Comparison of ENCODE assay signal across 9 cellular contexts in the genomic region with DNA sequence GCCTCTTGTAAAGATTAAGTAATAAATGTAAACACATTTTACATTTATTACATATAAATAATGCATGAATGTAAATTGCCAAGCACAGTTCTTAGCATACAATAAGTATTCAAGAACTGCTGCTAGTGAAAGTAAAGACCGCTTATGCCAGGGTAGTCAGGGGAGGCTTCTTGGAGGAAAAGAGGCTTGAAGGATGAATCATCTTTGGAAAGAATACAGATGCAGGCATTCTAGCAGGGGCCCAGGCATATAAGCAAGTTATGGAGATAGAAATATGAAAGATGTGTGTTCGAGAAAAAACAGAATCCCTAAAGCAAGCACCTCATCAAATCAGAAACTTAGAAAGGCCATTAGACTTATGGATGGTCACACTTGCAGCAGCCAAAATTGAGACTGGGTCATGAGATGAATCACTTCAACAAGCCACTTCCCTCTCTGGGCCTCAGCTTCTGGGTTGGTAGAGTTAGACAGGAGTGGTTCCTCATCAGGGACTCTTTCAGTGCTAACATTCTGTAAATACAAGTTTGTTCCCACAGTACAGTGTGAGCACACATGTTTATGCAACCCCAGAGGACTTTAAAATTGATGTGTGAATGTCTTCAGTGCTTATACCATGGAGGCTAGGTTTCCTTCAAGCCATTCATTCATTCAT.
DNase-seq lines count a peak whose midpoint lies in the region; ATAC-seq, FAIRE-seq and TF ChIP-seq lines count a peak whose summit lies in the region.
"Had no signal": no experiment of that assay in that cellular context is flagged by ENCODE, and none has a peak within 500 bp of the region (broad histone marks: within the 10 kb centered on the region; RNA-seq: fewer than 3 reads in every experiment).

No MANE protein-coding gene starts in this region.

- H3K9me3 Mint-ChIP-seq in activated T-cell treated with anti-CD3 and anti-CD28 coated beads, Interleukin-2, amount 50 U/mL, for 4 hours: no peaks in the 10 kb centered on the region

- peaks cover 3 to 9% of the 10 kb centered on the region in 2 donors for H3K4me1 ChIP-seq in left lung

- POLR2A ChIA-PET in HEK293T (lab: Yijun Ruan, JAX): no interaction called here

- no peaks in the 10 kb centered on the region for H3K27me3 ChIP-seq in left lung

- no peak overlapping the region for H3K4me3 ChIP-seq in left lung
- H3K4me3 ChIP-seq: lung had no signal

- peak; percentile 65 for FAIRE-seq in RCC 7860 (lab: Jason Lieb, UNC)

- intact Hi-C loops in left lung (cut with DNase I): no loop called here

- CTCF ChIA-PET in HEK293T (lab: Yijun Ruan, JAX): no interaction called here

- H3K4me3 Mint-ChIP-seq in activated T-cell treated with anti-CD3 and anti-CD28 coated beads, Interleukin-2, amount 50 U/mL, for 4 hours: no peak overlapping the region

- no peaks in the 10 kb centered on the region for H3K36me3 ChIP-seq in left lung

- no peaks in the 10 kb centered on the region for H3K36me3 Mint-ChIP-seq in activated T-cell treated with anti-CD3 and anti-CD28 coated beads, Interleukin-2, amount 50 U/mL, for 4 hours (ENCODE audit: insufficient read depth)

- DNase-seq in RCC 7860 (ENCODE audit: low spot score) (no peak), renal cortical epithelial cell (ENCODE audit: low read depth) (peak; percentile 57), HEK293T (ENCODE audit: extremely low spot score) (no peak), left lung (no peak), mucosa of gallbladder (ENCODE audit: low spot score) (no peak)
- DNase-seq in activated T-cell treated with anti-CD3 and anti-CD28 coated beads, Interleukin-2, amount 50 U/mL, for 4 hours: no peak

- H3K27ac ChIP-seq in left lung: no peak overlapping the region

- H3K27me3 Mint-ChIP-seq in activated T-cell treated with anti-CD3 and anti-CD28 coated beads, Interleukin-2, amount 50 U/mL, for 4 hours (ENCODE audit: low read depth): no peaks in the 10 kb centered on the region

- H3K4me1 Mint-ChIP-seq in activated T-cell treated with anti-CD3 and anti-CD28 coated beads, Interleukin-2, amount 50 U/mL, for 4 hours (ENCODE audit: low read depth): no peaks in the 10 kb centered on the region

- peak; percentile 73 for ATAC-seq in GM18861 (IDR thresholded peaks at IDR 0.05; ENCODE audit: unreplicated experiment)
- peak; percentile 83 for ATAC-seq in HG02852 (IDR thresholded peaks at IDR 0.05; ENCODE audit: unreplicated experiment)
- ATAC-seq in activated T-cell treated with anti-CD3 and anti-CD28 coated beads, Interleukin-2, amount 50 U/mL, for 4 hours: no peak
- no peak for ATAC-seq in left lung

- no peaks in the 10 kb centered on the region for H3K9me3 ChIP-seq in left lung

- TF ChIP-seq CTCF in left lung (IDR thresholded peaks at IDR 0.05): no peak

TF ChIP-seq in HEK293T, 16 proteins besides CTCF, POLR2A, EP300 and RAD21:
- TF ChIP-seq SUZ12 (IDR thresholded peaks at IDR 0.05) (no peak), NFRKB (IDR thresholded peaks at IDR 0.05) (no peak), HDGF (IDR thresholded peaks at IDR 0.05; ENCODE audit: borderline replicate concordance) (no peak), BHLHE40 (IDR thresholded peaks at IDR 0.05; ENCODE audit: borderline replicate concordance) (no peak), ELF4 (IDR thresholded peaks at IDR 0.05) (no peak), SP1 (IDR thresholded peaks at IDR 0.05) (no peak), FOXM1 (IDR thresholded peaks at IDR 0.05; ENCODE audit: borderline replicate concordance) (no peak), L3MBTL2 (conservative IDR thresholded peaks at IDR 0.05) (no peak), FOXK2 (IDR thresholded peaks at IDR 0.05) (no peak), TARDBP (IDR thresholded peaks at IDR 0.05) (no peak), LEF1 (IDR thresholded peaks at IDR 0.05; ENCODE audit: borderline replicate concordance) (no peak), FOXA1 (IDR thresholded peaks at IDR 0.05) (no peak), ARNT (IDR thresholded peaks at IDR 0.05) (no peak), PKNOX1 (IDR thresholded peaks at IDR 0.05) (no peak), CTBP1 (IDR thresholded peaks at IDR 0.05; ENCODE audit: borderline replicate concordance) (no peak)
TF ChIP-seq in HEK293T: peak in this region for 0.

Comparison
In these comparisons a context has a peak if more than half of its experiments do, and no peak if none do; other contexts are left out.
1. ATAC-seq: peak in GM18861 (single experiment) and HG02852 (single experiment); none in activated T-cell treated with anti-CD3 and anti-CD28 coated beads, Interleukin-2, amount 50 U/mL, for 4 hours (0 of 2) and left lung (single experiment).